Comparison of ENCODE assay signal across 9 cellular contexts in the genomic region with DNA sequence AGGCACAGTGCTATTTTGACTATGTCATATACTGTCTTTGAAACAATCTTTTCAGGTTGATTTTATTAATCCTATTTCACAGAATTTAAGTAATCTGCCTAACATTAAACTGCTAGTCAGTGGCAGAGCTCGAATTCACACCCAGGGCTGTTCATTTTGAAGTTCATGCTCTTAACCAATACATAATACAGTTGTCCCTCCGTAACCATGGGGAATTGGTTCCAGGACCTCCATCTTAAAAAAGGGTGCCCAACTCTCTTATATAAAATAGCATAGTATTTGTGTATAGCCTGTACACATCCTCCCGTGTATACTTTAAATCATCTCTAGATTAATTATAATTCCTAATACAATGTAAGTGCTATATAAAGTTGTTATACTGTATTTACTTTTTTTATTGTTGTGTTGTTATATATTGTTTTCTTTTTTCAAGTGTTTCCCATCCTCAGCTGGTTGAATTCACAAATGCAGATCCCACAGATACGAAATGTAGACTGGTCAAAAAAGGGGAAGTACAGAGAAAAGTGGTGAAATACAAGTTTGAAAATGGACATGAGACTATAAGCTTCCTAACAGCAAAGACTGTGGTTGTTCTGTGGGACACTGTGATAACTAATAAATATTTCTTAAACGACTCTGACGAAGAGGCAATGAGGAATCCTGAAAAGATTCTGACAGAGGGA. TPM values are rescaled to one million over a fixed set of nuclear protein-coding genes. Genes with fewer than 3 reads are reported as not detected.
DNase-seq lines count a peak whose midpoint lies in the region; ATAC-seq, FAIRE-seq and TF ChIP-seq lines count a peak whose summit lies in the region.
"Had no signal": no experiment of that assay in that cellular context is flagged by ENCODE, and none has a peak within 500 bp of the region (broad histone marks: within the 10 kb centered on the region; RNA-seq: fewer than 3 reads in every experiment).

No MANE protein-coding gene starts in this region.

- H3K9me3 Mint-ChIP-seq in activated T-cell treated with anti-CD3 and anti-CD28 coated beads, Interleukin-2, amount 50 U/mL, for 24 hours, result no peaks in the 10 kb centered on the region
- H3K9me3 Mint-ChIP-seq in T-cell (no peaks in the 10 kb centered on the region), immature natural killer cell (no peaks in the 10 kb centered on the region)

- peak overlapping the region; percentile 76 for H3K4me2 ChIP-seq in smooth muscle cell

- no peak for TF ChIP-seq CTCF in smooth muscle cell (IDR thresholded peaks at IDR 0.05; ENCODE audit: borderline replicate concordance, insufficient read depth, poor library complexity, severe bottlenecking)

- H3K27ac ChIP-seq in smooth muscle cell (ENCODE audit: low read depth), result peak overlapping the region; percentile 90

- H2AFZ ChIP-seq in smooth muscle cell (ENCODE audit: low read depth), result peak overlapping the region; percentile 73

- 59% methylated on average over 6 of the region's 6 CpGs for WGBS in smooth muscle cell (ENCODE audit: low lambda C conversion rate)

- no peaks in the 10 kb centered on the region for H3K36me3 ChIP-seq in smooth muscle cell (ENCODE audit: low read depth)
- H3K36me3 ChIP-seq: heart left ventricle had no signal

- no peak for FAIRE-seq in RCC 7860 (lab: Jason Lieb, UNC)

- POLR2A ChIA-PET in T-cell (lab: Charles Lee), result interaction anchor here (0.5 to 2.6 kb wide), 4 partner anchors 10 to 85 kb away, joined by 3 to 7 read pairs (median 5); no protein-coding TSS in a partner anchor

- CTCF ChIA-PET in T-cell (lab: Charles Lee), result interaction anchor here in 1 of 2 donors (0.6 to 1.0 kb wide), 2 partner anchors 11 to 1326 kb away, joined by 3 to 4 read pairs; no protein-coding TSS in a partner anchor

- H3K4me1 ChIP-seq in smooth muscle cell (ENCODE audit: low read depth), result peaks cover 39% of the 10 kb centered on the region

- H3F3A ChIP-seq in smooth muscle cell (ENCODE audit: low read depth), result peaks cover 5% of the 10 kb centered on the region

- H3K4me3 Mint-ChIP-seq in activated T-cell treated with anti-CD3 and anti-CD28 coated beads, Interleukin-2, amount 50 U/mL, for 24 hours, result peak overlapping the region; percentile 50
- H3K4me3 Mint-ChIP-seq in T-cell (no peak overlapping the region), immature natural killer cell (peak overlapping the region in 1 of 5 donors; percentile 1)

- no peaks in the 10 kb centered on the region for H3K9me3 ChIP-seq in smooth muscle cell (replicated peaks; ENCODE audit: low read depth)
- H3K9me3 ChIP-seq: heart left ventricle had no signal

- DNase-seq in activated T-cell treated with anti-CD3 and anti-CD28 coated beads, Interleukin-2, amount 50 U/mL, for 24 hours, result no peak
- DNase-seq in activated T-cell treated with anti-CD3 and anti-CD28 coated beads, Interleukin-2, amount 50 U/mL, for 1 hour, result no peak
- DNase-seq in T-cell (no peak), smooth muscle cell (lab: John Stamatoyannopoulos, UW; ENCODE audit: unreplicated experiment) (no peak), immature natural killer cell (no peak), NCI-H226 (no peak), RCC 7860 (ENCODE audit: low spot score) (no peak)
- DNase-seq: heart left ventricle had no signal

- H4K20me1 ChIP-seq in smooth muscle cell (ENCODE audit: low read depth), result no peaks in the 10 kb centered on the region

- H3K9ac ChIP-seq in smooth muscle cell (ENCODE audit: low read depth), result peak overlapping the region; percentile 69

- H3K4me1 Mint-ChIP-seq in activated T-cell treated with anti-CD3 and anti-CD28 coated beads, Interleukin-2, amount 50 U/mL, for 24 hours (ENCODE audit: low read depth), result peaks cover 59% of the 10 kb centered on the region
- H3K4me1 Mint-ChIP-seq in T-cell (peaks cover 33 to 38% (median 35%) of the 10 kb centered on the region in 3 donors), immature natural killer cell (peaks cover 14 to 36% of the 10 kb centered on the region in 2 donors)

- peaks cover 34% of the 10 kb centered on the region for H3K79me2 ChIP-seq in smooth muscle cell (ENCODE audit: low read depth)

- ATAC-seq in HG02981 (IDR thresholded peaks at IDR 0.05; ENCODE audit: unreplicated experiment) (peak; percentile 54), T-cell (replicated peaks in 1 of 4) (no peak)

- peak overlapping the region; percentile 36 for H3K4me3 ChIP-seq in smooth muscle cell

- no peaks in the 10 kb centered on the region for H3K27me3 Mint-ChIP-seq in activated T-cell treated with anti-CD3 and anti-CD28 coated beads, Interleukin-2, amount 50 U/mL, for 24 hours
- H3K27me3 Mint-ChIP-seq in T-cell, result no peaks in the 10 kb centered on the region
- peaks cover 0 to 2% (median 1%) of the 10 kb centered on the region in 3 donors for H3K27me3 Mint-ChIP-seq in immature natural killer cell (ENCODE audit: low read depth in 3 of 3)

- H3K27ac Mint-ChIP-seq in activated T-cell treated with anti-CD3 and anti-CD28 coated beads, Interleukin-2, amount 50 U/mL, for 24 hours, result peak overlapping the region; percentile 94
- H3K27ac Mint-ChIP-seq in T-cell (peak overlapping the region; percentile 26 to 65), immature natural killer cell (peak overlapping the region in 3 of 6 donors; percentile 1 to 61 (median 1))

- peaks cover 30% of the 10 kb centered on the region for H3K36me3 Mint-ChIP-seq in activated T-cell treated with anti-CD3 and anti-CD28 coated beads, Interleukin-2, amount 50 U/mL, for 24 hours (ENCODE audit: low read depth)
- H3K36me3 Mint-ChIP-seq in T-cell (peaks cover 11% of the 10 kb centered on the region), immature natural killer cell (no peaks in the 10 kb centered on the region)

- no peaks in the 10 kb centered on the region for H3K27me3 ChIP-seq in smooth muscle cell (ENCODE audit: low read depth)
- H3K27me3 ChIP-seq: heart left ventricle had no signal

RNA-seq across cellular contexts. Expression of a gene that starts 18.3 kb away (rescaled TPM):
- total RNA-seq in T-cell (10 to 100 TPM; 16.3 to 32.2 (median 20.5) TPM), smooth muscle cell (8.7 and 14.1 TPM in 2 replicates)
- polyA plus RNA-seq in smooth muscle cell (4.4 and 5.0 TPM in 2 replicates), immature natural killer cell (1 to 10 TPM; 4.5 to 6.5 (median 4.5) TPM)
